Comparison of ENCODE assay signal across 8 cellular contexts in genomic region chr19:16660763-16661479, GRCh38. TPM values are rescaled to one million over a fixed set of nuclear protein-coding genes. Genes with fewer than 3 reads are reported as not detected.
DNase-seq lines count a peak whose midpoint lies in the region; ATAC-seq and TF ChIP-seq lines count a peak whose summit lies in the region.

TSS of gene TMEM38A (plus strand) at chr19:16661139. CDS start at chr19:16661218, 79 bp downstream.

- H3K4me3 ChIP-seq in left lung = peak within 1 kb of the TSS; percentile 74 to 81

- ATAC-seq in HG03521 (IDR thresholded peaks at IDR 0.05; ENCODE audit: unreplicated experiment) (peak; percentile 18), left lung (peak; percentile 54), HG02840 (IDR thresholded peaks at IDR 0.05; ENCODE audit: low FRiP score, unreplicated experiment) (no peak), HG03469 (IDR thresholded peaks at IDR 0.05; ENCODE audit: unreplicated experiment) (no peak)

- H3K27me3 ChIP-seq in left lung = no peaks in the 10 kb centered on the region

- TF ChIP-seq CTCF in GM13976 (IDR thresholded peaks at IDR 0.05; ENCODE audit: borderline replicate concordance, control extremely low read depth, extremely low read depth, insufficient read depth, missing control alignments) = no peak
- TF ChIP-seq CTCF in VCaP (conservative IDR thresholded peaks at IDR 0.05) = no peak
- no peak for TF ChIP-seq CTCF in chondrocyte (IDR thresholded peaks at IDR 0.05)
- no peak for TF ChIP-seq CTCF in left lung (IDR thresholded peaks at IDR 0.05)

- H3K27me3 Mint-ChIP-seq in chondrocyte (ENCODE audit: low read depth) = no peaks in the 10 kb centered on the region

- H3K4me1 ChIP-seq in left lung = peaks cover 13 to 57% of the 10 kb centered on the region in 2 donors

- H3K4me3 Mint-ChIP-seq in chondrocyte (ENCODE audit: unreplicated experiment) = peak within 1 kb of the TSS; percentile 96

- peak; percentile 70 for DNase-seq in GM13976 (ENCODE audit: low spot score)
- DNase-seq in chondrocyte (ENCODE audit: low spot score) = no peak
- peak; percentile 52 to 88 for DNase-seq in left lung
- peak; percentile 30 to 33 (median 31) for DNase-seq in stimulated activated CD4-positive, alpha-beta T cell treated with anti-CD3 and anti-CD28 coated beads, TNF-alpha, amount 100 ng/mL, for 4 hours (ENCODE audit: low read depth in 3 of 3)

- intact Hi-C loops in left lung (cut with DNase I) = no loop called here

- H3K27ac Mint-ChIP-seq in chondrocyte (ENCODE audit: unreplicated experiment) = peak within 1 kb of the TSS; percentile 98

- H3K27ac ChIP-seq in VCaP (peak within 1 kb of the TSS; percentile 98), left lung (peak within 1 kb of the TSS; percentile 87 to 89)

- no peaks in the 10 kb centered on the region for H3K9me3 Mint-ChIP-seq in chondrocyte (ENCODE audit: low read depth)

- H3K36me3 ChIP-seq in left lung = peaks cover 0 to 26% of the 10 kb centered on the region in 2 donors

- H3K9me3 ChIP-seq in left lung = no peaks in the 10 kb centered on the region

- peaks cover 11% of the 10 kb centered on the region for H3K36me3 Mint-ChIP-seq in chondrocyte (ENCODE audit: low read depth)

- in situ Hi-C loops in GM13976 (cut with MboI; ENCODE audit: low sequenced_read_pairs, unreplicated experiment) = no loop called here

- H3K4me1 Mint-ChIP-seq in chondrocyte (ENCODE audit: low read depth) = peaks cover 32% of the 10 kb centered on the region

RNA-seq across cellular contexts. Expression of gene TMEM38A, which starts in this region (rescaled TPM):
- total RNA-seq in chondrocyte = 3.1 to 3.7 TPM (median 3.7 TPM) in 3 replicates
- total RNA-seq in left lung = 1 to 10 TPM; 4.8 to 5.9 TPM

Comparison
In these comparisons a context has a peak if more than half of its experiments do, and no peak if none do; other contexts are left out.
1. ATAC-seq: peak in HG03521 (single experiment) and left lung (single experiment); none in HG02840 (single experiment) and HG03469 (single experiment).